In the genomic region with DNA sequence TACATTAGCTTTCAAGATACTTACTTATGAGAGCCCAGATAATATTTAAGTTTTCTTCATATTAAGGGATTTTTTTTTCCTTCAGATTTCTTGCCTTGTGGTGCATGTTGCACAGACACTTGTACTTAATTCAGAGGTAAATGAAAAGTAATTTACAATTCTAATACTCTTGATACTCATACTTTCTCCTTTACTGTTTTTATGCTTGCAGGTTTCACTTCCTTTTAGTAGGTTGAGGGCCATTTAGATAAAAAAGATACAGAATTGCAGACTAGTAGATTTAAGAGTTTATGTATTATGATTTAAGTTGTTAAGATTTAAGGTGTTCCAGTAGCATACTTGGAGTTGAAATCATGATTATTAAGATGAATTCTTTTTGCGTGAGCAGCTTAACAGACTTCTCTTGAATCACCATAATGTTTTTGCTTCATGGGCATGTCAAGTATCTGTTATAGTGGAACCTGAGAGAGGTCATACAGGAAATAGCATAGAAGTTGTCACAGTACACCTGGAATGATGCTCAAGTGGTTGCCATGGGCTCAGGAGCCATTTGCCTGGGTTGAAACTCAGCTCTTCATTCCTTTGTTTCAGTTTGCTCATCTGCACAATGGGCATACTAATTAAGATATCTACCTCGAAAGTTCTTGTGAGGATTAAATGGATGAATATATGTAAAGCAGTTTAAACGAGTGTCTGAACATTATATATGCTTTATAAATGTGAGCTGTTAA, we compare ENCODE assay signal across 16 cellular contexts.
A peak's percentile ranks its signal among the peaks of the same experiment; 100 is the strongest.
DNase-seq lines count a peak whose midpoint lies in the region; ATAC-seq, FAIRE-seq and TF ChIP-seq lines count a peak whose summit lies in the region.
"Had no signal": no experiment of that assay in that cellular context is flagged by ENCODE, and none has a peak within 500 bp of the region (broad histone marks: within the 10 kb centered on the region; RNA-seq: fewer than 3 reads in every experiment).

No MANE protein-coding gene starts in this region.

- FAIRE-seq in HepG2 (lab: Jason Lieb, UNC) (no peak), GM19239 (lab: Jason Lieb, UNC) (no peak), small intestine (lab: Jason Lieb, UNC) (no peak)

- no peaks in the 10 kb centered on the region for H3K9me3 Mint-ChIP-seq in activated T-helper 17 cell treated with anti-CD3 and anti-CD28 coated beads, Interleukin-2, amount 50 U/mL, for 72 hours

- CTCF ChIA-PET in HepG2 (lab: Yijun Ruan, JAX; ENCODE audit: low intra/inter-chr PET ratio, low total read pairs) = no interaction called here
- CTCF ChIA-PET in mammary epithelial cell (lab: Charles Lee; ENCODE audit: low non-redundant PET) = no interaction called here

- H3K36me3 Mint-ChIP-seq in activated T-helper 17 cell treated with anti-CD3 and anti-CD28 coated beads, Interleukin-2, amount 50 U/mL, for 72 hours (ENCODE audit: low read depth) = no peaks in the 10 kb centered on the region

- TF ChIP-seq POLR2A in HepG2 (IDR thresholded peaks at IDR 0.05; ENCODE audit: insufficient read depth in 1 of 2, low read depth in 2 of 2, low read length in 2 of 2) (no peak), right lobe of liver (IDR thresholded peaks at IDR 0.05) (no peak)

- H3K27ac ChIP-seq in HepG2 (ENCODE audit: extremely low read length, insufficient read depth, low read length) (no peak overlapping the region), right lobe of liver (no peak overlapping the region), OCI-LY3 (ENCODE audit: low read length) (peak overlapping the region; percentile 75), small intestine (ENCODE audit: low read depth in 1 of 2, low read length in 1 of 2) (no peak overlapping the region), mammary epithelial cell (ENCODE audit: insufficient read depth, low read depth, low read length) (no peak overlapping the region)
- H3K27ac ChIP-seq: brain microvascular endothelial cell had no signal

- no peak for ATAC-seq in HepG2
- ATAC-seq in right lobe of liver = no peak
- peak; percentile 62 for ATAC-seq in HG03432 (IDR thresholded peaks at IDR 0.05; ENCODE audit: unreplicated experiment)
- ATAC-seq in activated T-helper 17 cell treated with anti-CD3 and anti-CD28 coated beads, Interleukin-2, amount 50 U/mL, for 72 hours (replicated peaks) = no peak

- TF ChIP-seq CTCF in HepG2 (CRISPR knock-in tag; IDR thresholded peaks at IDR 0.05) (no peak), right lobe of liver (IDR thresholded peaks at IDR 0.05) (no peak), OCI-LY3 (IDR thresholded peaks at IDR 0.05; ENCODE audit: low read depth, low read length) (no peak), mammary epithelial cell (conservative IDR thresholded peaks at IDR 0.05 in 1 of 2, IDR thresholded peaks at IDR 0.05 in 1 of 2; ENCODE audit: extremely low read depth in 1 of 2, insufficient read depth in 1 of 2, low read depth in 1 of 2, low read length in 2 of 2) (no peak)

- in situ Hi-C loops in HepG2 (cut with HindIII; ENCODE audit: extremely low pct_ligation_motif_present, low pct_unique_long_range_greater_than_20kb) (no loop called here), mammary epithelial cell (cut with MboI; ENCODE audit: low sequenced_read_pairs in 2 of 2) (no loop called here)

- H3K4me3 ChIP-seq in HepG2 (replicated peaks in 1 of 3; ENCODE audit: insufficient read depth in 1 of 3, low read depth in 2 of 3, low read length in 3 of 3) (no peak overlapping the region), right lobe of liver (no peak overlapping the region), OCI-LY3 (ENCODE audit: low read length) (peak overlapping the region; percentile 38), small intestine (ENCODE audit: low read depth in 1 of 2, low read length in 2 of 2) (no peak overlapping the region), mammary epithelial cell (replicated peaks in 1 of 3; ENCODE audit: insufficient read depth in 1 of 3, low read depth in 2 of 3, low read length in 3 of 3) (no peak overlapping the region)
- H3K4me3 ChIP-seq: spleen had no signal

- H2AFZ ChIP-seq in HepG2 (ENCODE audit: low read length) (no peak overlapping the region), OCI-LY3 (ENCODE audit: low read depth, low read length) (peak overlapping the region; percentile 69; the same call in 1 of the 2 replicates), mammary epithelial cell (ENCODE audit: low read depth, low read length) (no peak overlapping the region)

- H3K79me2 ChIP-seq in HepG2 (ENCODE audit: insufficient read depth, low read length) (no peaks in the 10 kb centered on the region), OCI-LY3 (ENCODE audit: low read length) (no peaks in the 10 kb centered on the region), mammary epithelial cell (ENCODE audit: insufficient read depth, low read length) (no peaks in the 10 kb centered on the region)

- TF ChIP-seq RAD21 in HepG2 (CRISPR knock-in tag; IDR thresholded peaks at IDR 0.05) = no peak

- no peak overlapping the region for H3K4me3 Mint-ChIP-seq in activated T-helper 17 cell treated with anti-CD3 and anti-CD28 coated beads, Interleukin-2, amount 50 U/mL, for 72 hours

- no peak for TF ChIP-seq EP300 in HepG2 (IDR thresholded peaks at IDR 0.05; ENCODE audit: low read depth in 2 of 2, low read length in 2 of 2)
- TF ChIP-seq EP300 in HepG2 (CRISPR knock-in tag; IDR thresholded peaks at IDR 0.05; ENCODE audit: borderline replicate concordance) = no peak

- H3K9ac ChIP-seq in HepG2 (ENCODE audit: insufficient read depth, low read depth, low read length) (no peak overlapping the region), OCI-LY3 (ENCODE audit: low read length) (no peak overlapping the region), mammary epithelial cell (ENCODE audit: insufficient read depth, low read length) (no peak overlapping the region)

- WGBS in HepG2 (ENCODE audit: low lambda C conversion rate) = 18% methylated on average over 3 of the region's 3 CpGs
- 63% methylated on average over 3 of the region's 3 CpGs for WGBS in right lobe of liver (ENCODE audit: insufficient coverage, low coverage, low lambda C conversion rate, missing lambda C conversion rate)
- WGBS in small intestine, 3 donors = 88 to 91% (median 88%) methylated on average over 3 of the region's 3 CpGs
- WGBS in mammary epithelial cell (ENCODE audit: low coverage, missing lambda C conversion rate) = 87% methylated on average over 3 of the region's 3 CpGs

- intact Hi-C loops in HepG2 (cut with micrococcal nuclease; ENCODE audit: unreplicated experiment) (no loop called here), right lobe of liver (cut with DNase I) (no loop called here), mammary epithelial cell (cut with micrococcal nuclease) (no loop called here)

- dilution Hi-C loops in mammary epithelial cell (cut with HindIII; ENCODE audit: low sequenced_read_pairs) = no loop called here

- peaks cover 8% of the 10 kb centered on the region for H3K4me1 Mint-ChIP-seq in activated T-helper 17 cell treated with anti-CD3 and anti-CD28 coated beads, Interleukin-2, amount 50 U/mL, for 72 hours

- H3K4me2 ChIP-seq in HepG2 (ENCODE audit: low read depth, low read length) = no peak overlapping the region
- H3K4me2 ChIP-seq in OCI-LY3 (ENCODE audit: low read length) = peak overlapping the region; percentile 66
- H3K4me2 ChIP-seq in mammary epithelial cell (ENCODE audit: insufficient read depth, low read depth, low read length) = no peak overlapping the region

- H3K27me3 Mint-ChIP-seq in activated T-helper 17 cell treated with anti-CD3 and anti-CD28 coated beads, Interleukin-2, amount 50 U/mL, for 72 hours = no peaks in the 10 kb centered on the region

- H4K20me1 ChIP-seq in HepG2 (ENCODE audit: insufficient read depth, low read length) (no peaks in the 10 kb centered on the region), OCI-LY3 (ENCODE audit: insufficient read depth, low read length) (no peaks in the 10 kb centered on the region), mammary epithelial cell (ENCODE audit: insufficient read depth, low read length) (no peaks in the 10 kb centered on the region)

- H3K27ac Mint-ChIP-seq in activated T-helper 17 cell treated with anti-CD3 and anti-CD28 coated beads, Interleukin-2, amount 50 U/mL, for 72 hours = no peak overlapping the region

- H3K4me1 ChIP-seq in HepG2 (ENCODE audit: insufficient read depth, low read length) (no peaks in the 10 kb centered on the region), right lobe of liver (no peaks in the 10 kb centered on the region), OCI-LY3 (ENCODE audit: low read length) (peaks cover 26% of the 10 kb centered on the region), small intestine (ENCODE audit: control insufficient read depth in 2 of 2, insufficient read depth in 1 of 2, low read depth in 1 of 2, low read length in 1 of 2) (no peaks in the 10 kb centered on the region), mammary epithelial cell (ENCODE audit: insufficient read depth, low read length) (no peaks in the 10 kb centered on the region)

- H3K36me3 ChIP-seq in HepG2 (replicated peaks in 1 of 2; ENCODE audit: control insufficient read depth in 1 of 2, insufficient read depth in 2 of 2, low read length in 2 of 2) = no peaks in the 10 kb centered on the region
- H3K36me3 ChIP-seq in right lobe of liver = no peaks in the 10 kb centered on the region
- H3K36me3 ChIP-seq in OCI-LY3 (replicated peaks; ENCODE audit: low read depth, low read length) = no peaks in the 10 kb centered on the region
- H3K36me3 ChIP-seq in small intestine (ENCODE audit: control insufficient read depth in 2 of 2, insufficient read depth in 2 of 2, low read length in 2 of 2) = no peaks in the 10 kb centered on the region
- no peaks in the 10 kb centered on the region for H3K36me3 ChIP-seq in mammary epithelial cell (ENCODE audit: insufficient read depth, low read length)
- H3K36me3 ChIP-seq: brain microvascular endothelial cell, spleen had no signal

- no TSS peak for BruUV-seq in HepG2 (replicated peaks; lab: Mats Ljungman, UMichigan)
- no TSS peak for BruUV-seq in mammary epithelial cell (replicated peaks; lab: Mats Ljungman, UMichigan)

- DNase-seq in HepG2 (ENCODE audit: low spot score) = no peak
- DNase-seq in right lobe of liver = no peak
- no peak for DNase-seq in GM19239 (ENCODE audit: insufficient read length, low spot score)
- DNase-seq in small intestine = no peak
- DNase-seq in mammary epithelial cell = no peak
- DNase-seq: activated naive CD4-positive, alpha-beta T cell treated with Interleukin-2 at 50 U/mL for 16 hours; brain microvascular endothelial cell; COR-L47; effector CD8-positive, alpha-beta T cell; foreskin fibroblast; NCI-H146; occipital lobe; spleen had no signal

- H3K27me3 ChIP-seq in HepG2 (ENCODE audit: control insufficient read depth in 1 of 2, insufficient read depth in 2 of 2, low read length in 2 of 2) (no peaks in the 10 kb centered on the region), right lobe of liver (no peaks in the 10 kb centered on the region), OCI-LY3 (ENCODE audit: low read depth, low read length) (no peaks in the 10 kb centered on the region), small intestine (ENCODE audit: control insufficient read depth in 2 of 2, insufficient read depth in 2 of 2, low read length in 2 of 2) (no peaks in the 10 kb centered on the region), mammary epithelial cell (ENCODE audit: insufficient read depth, low read length) (no peaks in the 10 kb centered on the region)
- H3K27me3 ChIP-seq: brain microvascular endothelial cell, spleen had no signal

- POLR2A ChIA-PET in HepG2 (lab: Yijun Ruan, JAX) = no interaction called here

- H3K9me3 ChIP-seq in HepG2 (ENCODE audit: low read length) = no peaks in the 10 kb centered on the region
- no peaks in the 10 kb centered on the region for H3K9me3 ChIP-seq in right lobe of liver
- no peaks in the 10 kb centered on the region for H3K9me3 ChIP-seq in OCI-LY3 (ENCODE audit: insufficient read depth, low read length)
- H3K9me3 ChIP-seq in small intestine (ENCODE audit: control insufficient read depth, low read depth) = no peaks in the 10 kb centered on the region
- no peaks in the 10 kb centered on the region for H3K9me3 ChIP-seq in mammary epithelial cell (replicated peaks; ENCODE audit: insufficient read depth, low read length)
- H3K9me3 ChIP-seq: spleen had no signal
